In the genomic region with DNA sequence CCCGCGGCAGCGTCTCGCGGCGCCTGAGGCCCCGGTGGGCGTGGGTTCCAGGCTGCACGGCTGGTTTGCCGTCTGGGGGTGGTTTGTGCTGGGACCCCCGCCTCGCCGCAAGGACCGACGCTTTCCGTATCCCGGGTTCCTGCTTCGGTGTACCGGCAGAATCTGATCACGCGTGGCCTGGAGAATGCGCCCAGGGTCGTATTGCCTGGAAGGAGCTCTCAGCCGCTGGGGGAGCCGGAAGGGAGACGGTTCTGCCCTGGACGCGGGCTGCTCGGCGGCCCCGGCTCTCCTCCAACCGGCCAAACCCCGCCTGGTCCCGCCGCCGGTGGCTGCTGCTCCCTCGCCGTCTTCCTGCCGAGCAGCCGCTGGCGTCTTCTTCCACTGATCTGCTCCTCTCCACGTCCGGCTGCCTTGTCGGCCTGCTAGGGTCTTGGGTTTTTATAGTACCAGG, we compare ENCODE assay signal across 8 cellular contexts.
DNase-seq lines count a peak whose midpoint lies in the region; ATAC-seq and FAIRE-seq lines count a peak whose summit lies in the region.

No MANE protein-coding gene starts in this region.

- H3K27me3 ChIP-seq in iPS-20b (ENCODE audit: insufficient read depth, low read length) = peaks cover 20% of the 10 kb centered on the region; the same call in 1 of the 2 replicates

- no peak overlapping the region for H3K27ac ChIP-seq in iPS-20b (ENCODE audit: low read length)

- peak; percentile 49 for ATAC-seq in stimulated activated naive CD8-positive, alpha-beta T cell treated with anti-CD3 and anti-CD28 coated beads, Interleukin-15, amount 100 ng/mL, for 72 hours
- ATAC-seq in GM21528 (IDR thresholded peaks at IDR 0.05; ENCODE audit: low FRiP score, unreplicated experiment) (no peak), HG02588 (IDR thresholded peaks at IDR 0.05; ENCODE audit: unreplicated experiment) (no peak)

- H3K4me3 ChIP-seq in iPS-20b (ENCODE audit: low read length) = peak overlapping the region; percentile 42; the same call in 1 of the 2 replicates

- peaks cover 6% of the 10 kb centered on the region for H3K27me3 Mint-ChIP-seq in activated naive CD8-positive, alpha-beta T cell
- H3K27me3 Mint-ChIP-seq in stimulated activated naive CD8-positive, alpha-beta T cell treated with anti-CD3 and anti-CD28 coated beads, Interleukin-15, amount 100 ng/mL, for 72 hours = peaks cover 44% of the 10 kb centered on the region

- FAIRE-seq in GM19239 (lab: Jason Lieb, UNC) = no peak

- H3K9ac ChIP-seq in iPS-20b (ENCODE audit: low read depth, low read length) = no peak overlapping the region

- no peaks in the 10 kb centered on the region for H3K36me3 Mint-ChIP-seq in activated naive CD8-positive, alpha-beta T cell

- peak overlapping the region; percentile 75 for H3K4me3 Mint-ChIP-seq in activated naive CD8-positive, alpha-beta T cell
- peak overlapping the region; percentile 59 to 82 for H3K4me3 Mint-ChIP-seq in stimulated activated naive CD8-positive, alpha-beta T cell treated with anti-CD3 and anti-CD28 coated beads, Interleukin-15, amount 100 ng/mL, for 72 hours

- H3K4me1 Mint-ChIP-seq in activated naive CD8-positive, alpha-beta T cell (ENCODE audit: low read depth) = peaks cover 15% of the 10 kb centered on the region
- peaks cover 31% of the 10 kb centered on the region for H3K4me1 Mint-ChIP-seq in stimulated activated naive CD8-positive, alpha-beta T cell treated with anti-CD3 and anti-CD28 coated beads, Interleukin-15, amount 100 ng/mL, for 72 hours

- no peaks in the 10 kb centered on the region for H3K36me3 ChIP-seq in iPS-20b (ENCODE audit: insufficient read depth, low read depth, low read length)

- H3K4me1 ChIP-seq in iPS-20b (ENCODE audit: insufficient read depth, low read length) = no peaks in the 10 kb centered on the region

- H3K9me3 Mint-ChIP-seq in activated naive CD8-positive, alpha-beta T cell (ENCODE audit: low read depth) = no peaks in the 10 kb centered on the region
- H3K9me3 Mint-ChIP-seq in stimulated activated naive CD8-positive, alpha-beta T cell treated with anti-CD3 and anti-CD28 coated beads, Interleukin-15, amount 100 ng/mL, for 72 hours = no peaks in the 10 kb centered on the region

- DNase-seq in NCI-H1417 (lab: John Stamatoyannopoulos, UW) (peak in 2 of 3 experiments; percentile 32 to 42), NCI-H1417 treated with DMSO at 0.1 percent for 48 hours (lab: John Stamatoyannopoulos, UW) (no peak), GM19239 (ENCODE audit: insufficient read length, low spot score) (no peak)
- DNase-seq in stimulated activated naive CD8-positive, alpha-beta T cell treated with anti-CD3 and anti-CD28 coated beads, Interleukin-15, amount 100 ng/mL, for 72 hours = no peak

- no peaks in the 10 kb centered on the region for H3K9me3 ChIP-seq in iPS-20b (ENCODE audit: insufficient read depth, low read depth, low read length)

- no peak overlapping the region for H3K27ac Mint-ChIP-seq in activated naive CD8-positive, alpha-beta T cell
- H3K27ac Mint-ChIP-seq in stimulated activated naive CD8-positive, alpha-beta T cell treated with anti-CD3 and anti-CD28 coated beads, Interleukin-15, amount 100 ng/mL, for 72 hours = no peak overlapping the region

Comparison
In these comparisons a context has a peak if more than half of its experiments do, and no peak if none do; other contexts are left out.
1. DNase-seq: peak in NCI-H1417 (2 of 3); none in NCI-H1417 treated with DMSO at 0.1 percent for 48 hours (single experiment), stimulated activated naive CD8-positive, alpha-beta T cell treated with anti-CD3 and anti-CD28 coated beads, Interleukin-15, amount 100 ng/mL, for 72 hours (0 of 2) and GM19239 (single experiment).